Comparison of ENCODE assay signal across 34 cellular contexts in the genomic region with DNA sequence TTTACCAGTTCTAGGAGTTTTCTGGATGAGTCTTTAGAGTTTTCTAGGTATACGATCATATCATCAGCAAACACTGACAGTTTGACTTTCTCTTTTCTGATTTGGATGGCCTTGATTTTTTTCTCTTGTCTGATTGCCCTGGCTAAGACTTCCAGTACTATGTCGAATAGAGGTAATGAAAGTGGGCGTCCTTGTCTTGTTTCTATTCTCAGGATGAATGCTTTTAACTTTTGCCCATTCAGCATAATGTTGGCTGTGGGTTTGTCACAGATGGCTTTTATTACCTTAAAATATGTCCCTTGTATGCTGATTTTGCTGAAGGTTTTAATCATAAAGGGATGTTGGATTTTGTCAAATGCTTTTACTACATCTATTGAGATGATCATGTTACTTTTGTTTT.
"Had no signal": no experiment of that assay in that cellular context is flagged by ENCODE, and none has a peak within 500 bp of the region (broad histone marks: within the 10 kb centered on the region; RNA-seq: fewer than 3 reads in every experiment).

No MANE protein-coding gene starts in this region.

- H3K4me1 Mint-ChIP-seq: activated CD4-positive, alpha-beta T cell treated with anti-CD3 and anti-CD28 coated beads for 36 hours; activated CD4-positive, alpha-beta T cell treated with anti-CD3 and anti-CD28 coated beads, Interleukin-2, amount 10 ng/mL, durations not matched to agents 24 days and 14 days; activated CD8-positive, alpha-beta memory T cell treated with anti-CD3 and anti-CD28 coated beads, Interleukin-2, amount 10 ng/mL, durations not matched to agents 7 days and 5 days; activated naive CD4-positive, alpha-beta T cell treated with anti-CD3 and anti-CD28 coated beads, Interleukin-2, amount 50 U/mL, for 24 hours; activated naive CD8-positive, alpha-beta T cell treated with anti-CD3 and anti-CD28 coated beads for 36 hours; activated naive CD8-positive, alpha-beta T cell treated with anti-CD3 and anti-CD28 coated beads, Interleukin-2, amount 50 U/mL, for 24 hours; T-helper 17 cell had no signal

- H3K27me3 ChIP-seq: adrenal gland, body of pancreas, esophagus muscularis mucosa, foreskin keratinocyte, gastrocnemius medialis, heart right ventricle had no signal

- DNase-seq: activated CD4-positive, alpha-beta memory T cell treated with anti-CD3 and anti-CD28 coated beads for 36 hours; activated CD4-positive, alpha-beta T cell treated with anti-CD3 and anti-CD28 coated beads for 36 hours; activated CD4-positive, alpha-beta T cell treated with anti-CD3 and anti-CD28 coated beads, Interleukin-2, amount 10 ng/mL, durations not matched to agents 24 days and 14 days; activated CD4-positive, CD25-positive, alpha-beta regulatory T cell; activated CD4-positive, CD25-positive, alpha-beta regulatory T cell treated with anti-CD3 and anti-CD28 coated beads, Interleukin-2, amount 50 U/mL, for 72 hours; activated CD8-positive, alpha-beta memory T cell treated with anti-CD3 and anti-CD28 coated beads, Interleukin-2, amount 10 ng/mL, durations not matched to agents 7 days and 5 days; activated CD8-positive, alpha-beta memory T cell treated with anti-CD3 and anti-CD28 coated beads, Interleukin-2, amount 50 U/mL, for 4 hours; activated CD8-positive, alpha-beta T cell treated with anti-CD3 and anti-CD28 coated beads, Interleukin-2, amount 10 ng/mL, durations not matched to agents 7 days and 5 days; activated effector memory CD4-positive, alpha-beta T cell treated with anti-CD3 and anti-CD28 coated beads, Interleukin-2, amount 50 U/mL, for 16 hours; activated naive CD4-positive, alpha-beta T cell treated with anti-CD3 and anti-CD28 coated beads for 36 hours; activated naive CD8-positive, alpha-beta T cell treated with anti-CD3 and anti-CD28 coated beads for 36 hours; activated naive CD8-positive, alpha-beta T cell treated with anti-CD3 and anti-CD28 coated beads, Interleukin-2, amount 50 U/mL, for 24 hours; activated T-cell treated with anti-CD3 and anti-CD28 coated beads, Interleukin-2, amount 50 U/mL, for 1 hour; activated T-cell treated with anti-CD3 and anti-CD28 coated beads, Interleukin-2, amount 50 U/mL, for 48 hours; adrenal gland; amygdala; aorta; body of pancreas; caudate nucleus; cortex of kidney; dermis blood vessel endothelial cell; effector CD4-positive, alpha-beta T cell; effector memory CD8-positive, alpha-beta T cell; erythroblast; foreskin keratinocyte; gastrocnemius medialis; heart right ventricle; T-helper 17 cell; T1000 had no signal

- H3K27ac ChIP-seq: adrenal gland, body of pancreas, esophagus muscularis mucosa, foreskin keratinocyte, gastrocnemius medialis, heart right ventricle had no signal

- H3K27ac Mint-ChIP-seq: activated CD4-positive, alpha-beta memory T cell treated with anti-CD3 and anti-CD28 coated beads for 36 hours; activated CD4-positive, alpha-beta T cell treated with anti-CD3 and anti-CD28 coated beads for 36 hours; activated CD4-positive, alpha-beta T cell treated with anti-CD3 and anti-CD28 coated beads, Interleukin-2, amount 10 ng/mL, durations not matched to agents 24 days and 14 days; activated CD8-positive, alpha-beta memory T cell treated with anti-CD3 and anti-CD28 coated beads, Interleukin-2, amount 10 ng/mL, durations not matched to agents 7 days and 5 days; activated CD8-positive, alpha-beta T cell treated with anti-CD3 and anti-CD28 coated beads, Interleukin-2, amount 10 ng/mL, durations not matched to agents 7 days and 5 days; activated naive CD4-positive, alpha-beta T cell treated with anti-CD3 and anti-CD28 coated beads for 36 hours; activated naive CD4-positive, alpha-beta T cell treated with anti-CD3 and anti-CD28 coated beads, Interleukin-2, amount 50 U/mL, for 24 hours; activated naive CD8-positive, alpha-beta T cell treated with anti-CD3 and anti-CD28 coated beads for 36 hours; activated naive CD8-positive, alpha-beta T cell treated with anti-CD3 and anti-CD28 coated beads, Interleukin-2, amount 50 U/mL, for 24 hours; activated T-helper 1 cell treated with anti-CD3 and anti-CD28 coated beads, Interleukin-12 subunit alpha, Interleukin-12 subunit beta, Interleukin-2, Interleukin-4 antibody, amounts not matched to agents 30 ng/mL and 10 ng/mL and 1 ng/mL, durations not matched to agents 14 hours and 24 hours and 36 hours; activated T-helper 2 cell treated with anti-CD3 and anti-CD28 coated beads, Interferon-gamma antibody, Interleukin-2, Interleukin-4, amounts not matched to agents 10 μg/mL and 5 μg/mL and 100 μg/mL, durations not matched to agents 14 hours and 24 hours and 36 hours; effector memory CD8-positive, alpha-beta T cell; T-helper 17 cell; T-helper 2 cell treated with Interferon-gamma antibody and Interleukin-4, amounts not matched to agents 5 μg/mL and 100 μg/mL, for 36 hours had no signal

- H3K36me3 Mint-ChIP-seq: activated CD4-positive, alpha-beta memory T cell treated with anti-CD3 and anti-CD28 coated beads for 36 hours; activated CD8-positive, alpha-beta memory T cell treated with anti-CD3 and anti-CD28 coated beads, Interleukin-2, amount 10 ng/mL, durations not matched to agents 7 days and 5 days; activated naive CD4-positive, alpha-beta T cell treated with anti-CD3 and anti-CD28 coated beads, Interleukin-2, amount 50 U/mL, for 24 hours; activated naive CD8-positive, alpha-beta T cell treated with anti-CD3 and anti-CD28 coated beads for 36 hours had no signal

- H3K4me3 Mint-ChIP-seq: activated CD4-positive, alpha-beta memory T cell treated with anti-CD3 and anti-CD28 coated beads for 36 hours; activated CD4-positive, alpha-beta T cell treated with anti-CD3 and anti-CD28 coated beads for 36 hours; activated CD4-positive, alpha-beta T cell treated with anti-CD3 and anti-CD28 coated beads, Interleukin-2, amount 10 ng/mL, durations not matched to agents 24 days and 14 days; activated CD8-positive, alpha-beta memory T cell treated with anti-CD3 and anti-CD28 coated beads, Interleukin-2, amount 10 ng/mL, durations not matched to agents 7 days and 5 days; activated CD8-positive, alpha-beta T cell treated with anti-CD3 and anti-CD28 coated beads, Interleukin-2, amount 10 ng/mL, durations not matched to agents 7 days and 5 days; activated naive CD4-positive, alpha-beta T cell treated with anti-CD3 and anti-CD28 coated beads for 36 hours; activated naive CD4-positive, alpha-beta T cell treated with anti-CD3 and anti-CD28 coated beads, Interleukin-2, amount 50 U/mL, for 24 hours; activated naive CD8-positive, alpha-beta T cell treated with anti-CD3 and anti-CD28 coated beads for 36 hours; activated naive CD8-positive, alpha-beta T cell treated with anti-CD3 and anti-CD28 coated beads, Interleukin-2, amount 50 U/mL, for 24 hours; activated T-helper 1 cell treated with anti-CD3 and anti-CD28 coated beads, Interleukin-12 subunit alpha, Interleukin-12 subunit beta, Interleukin-2, Interleukin-4 antibody, amounts not matched to agents 30 ng/mL and 10 ng/mL and 1 ng/mL, durations not matched to agents 14 hours and 24 hours and 36 hours; effector memory CD8-positive, alpha-beta T cell; T-helper 17 cell; T-helper 2 cell treated with Interferon-gamma antibody and Interleukin-4, amounts not matched to agents 5 μg/mL and 100 μg/mL, for 36 hours had no signal

- ATAC-seq: activated CD4-positive, alpha-beta T cell treated with anti-CD3 and anti-CD28 coated beads for 36 hours; activated CD8-positive, alpha-beta memory T cell treated with anti-CD3 and anti-CD28 coated beads, Interleukin-2, amount 10 ng/mL, durations not matched to agents 7 days and 5 days; activated CD8-positive, alpha-beta T cell treated with anti-CD3 and anti-CD28 coated beads, Interleukin-2, amount 10 ng/mL, durations not matched to agents 7 days and 5 days; activated naive CD8-positive, alpha-beta T cell treated with anti-CD3 and anti-CD28 coated beads, Interleukin-2, amount 50 U/mL, for 24 hours; body of pancreas; effector memory CD8-positive, alpha-beta T cell; foreskin keratinocyte; gastrocnemius medialis; heart right ventricle; T-helper 17 cell had no signal

- H3K27me3 Mint-ChIP-seq: activated CD4-positive, alpha-beta memory T cell treated with anti-CD3 and anti-CD28 coated beads for 36 hours; activated CD4-positive, alpha-beta T cell treated with anti-CD3 and anti-CD28 coated beads for 36 hours; activated CD4-positive, alpha-beta T cell treated with anti-CD3 and anti-CD28 coated beads, Interleukin-2, amount 10 ng/mL, durations not matched to agents 24 days and 14 days; activated CD8-positive, alpha-beta memory T cell treated with anti-CD3 and anti-CD28 coated beads, Interleukin-2, amount 10 ng/mL, durations not matched to agents 7 days and 5 days; activated naive CD4-positive, alpha-beta T cell treated with anti-CD3 and anti-CD28 coated beads, Interleukin-2, amount 50 U/mL, for 24 hours; activated naive CD8-positive, alpha-beta T cell treated with anti-CD3 and anti-CD28 coated beads, Interleukin-2, amount 50 U/mL, for 24 hours; effector memory CD8-positive, alpha-beta T cell; T-helper 17 cell had no signal

- H3K4me3 ChIP-seq: adrenal gland, body of pancreas, esophagus muscularis mucosa, gastrocnemius medialis, heart right ventricle had no signal

- H3K4me1 ChIP-seq: adrenal gland, body of pancreas, esophagus muscularis mucosa, foreskin keratinocyte, gastrocnemius medialis, heart right ventricle had no signal

- H3K36me3 ChIP-seq: adrenal gland, esophagus muscularis mucosa, gastrocnemius medialis, heart right ventricle had no signal

- H3K9me3 ChIP-seq: adrenal gland, body of pancreas, gastrocnemius medialis had no signal
